8 cellular contexts compared by ENCODE assay signal in genomic region chr7:32490127-32490796, GRCh38. TPM values are rescaled to one million over a fixed set of nuclear protein-coding genes. Genes with fewer than 3 reads are reported as not detected.
DNase-seq lines count a peak whose midpoint lies in the region; ATAC-seq, FAIRE-seq and TF ChIP-seq lines count a peak whose summit lies in the region.

LSM5 (minus strand) TSS chr7:32490380; CDS start chr7:32490365, 15 bp downstream.

- H3K9me3 Mint-ChIP-seq in progenitor cell of endocrine pancreas (ENCODE audit: low read depth): no peaks in the 10 kb centered on the region

- peak within 1 kb of the TSS; percentile 72 to 87 (median 80) for H3K27ac ChIP-seq in adrenal gland
- H3K27ac ChIP-seq in left ventricle myocardium inferior (replicated peaks): peak within 1 kb of the TSS; percentile 95

- 0 to 1% (median 0%) methylated on average over 29 to 38 of the region's 38 CpGs for WGBS in adrenal gland, 4 donors

- no peaks in the 10 kb centered on the region for H3K27me3 ChIP-seq in adrenal gland
- no peaks in the 10 kb centered on the region for H3K27me3 ChIP-seq in left ventricle myocardium inferior (ENCODE audit: low read depth)

- TF ChIP-seq POLR2A in GM12892 (IDR thresholded peaks at IDR 0.05; ENCODE audit: low read depth, low read length) (peak; percentile 82), adrenal gland (IDR thresholded peaks at IDR 0.05) (peak in 1 of 2 donors; percentile 47)

- peak within 1 kb of the TSS; percentile 92 for H3K27ac Mint-ChIP-seq in progenitor cell of endocrine pancreas

- no peaks in the 10 kb centered on the region for H3K27me3 Mint-ChIP-seq in progenitor cell of endocrine pancreas

- peaks cover 9% of the 10 kb centered on the region for H3K36me3 Mint-ChIP-seq in progenitor cell of endocrine pancreas (ENCODE audit: insufficient read depth)

- peak within 1 kb of the TSS; percentile 83 for H3K4me3 Mint-ChIP-seq in progenitor cell of endocrine pancreas (ENCODE audit: low read depth)

- DNase-seq in GM12892 (ENCODE audit: insufficient read length): peak; percentile 38
- DNase-seq in NCI-H146 (lab: John Stamatoyannopoulos, UW): peak; percentile 94
- peak; percentile 74 to 94 (median 85) for DNase-seq in T-helper 1 cell
- DNase-seq in adrenal gland: peak; percentile 90 to 96 (median 94)
- DNase-seq in left ventricle myocardium inferior: peak; percentile 90
- peak; percentile 66 for DNase-seq in progenitor cell of endocrine pancreas (ENCODE audit: low spot score, unreplicated experiment)
- peak; percentile 93 for DNase-seq in ureter (ENCODE audit: low spot score)

- H3K36me3 ChIP-seq in adrenal gland (replicated peaks in 1 of 2) (no peaks in the 10 kb centered on the region), left ventricle myocardium inferior (peaks cover 30% of the 10 kb centered on the region)

- TF ChIP-seq CTCF in adrenal gland (IDR thresholded peaks at IDR 0.05) (no peak), left ventricle myocardium inferior (IDR thresholded peaks at IDR 0.05; ENCODE audit: borderline replicate concordance) (no peak), progenitor cell of endocrine pancreas (IDR thresholded peaks at IDR 0.05; ENCODE audit: unreplicated experiment) (no peak)

- peak; percentile 95 for FAIRE-seq in GM12892 (lab: Jason Lieb, UNC)

- H3K4me1 Mint-ChIP-seq in progenitor cell of endocrine pancreas (ENCODE audit: low read depth): peaks cover 13% of the 10 kb centered on the region

- intact Hi-C loops in adrenal gland (cut with DNase I): no loop called here
- intact Hi-C loops in left ventricle myocardium inferior (cut with micrococcal nuclease): loop anchor here (10.0 kb wide), 1 partner anchor 95 kb away; no protein-coding TSS in a partner anchor

- H3K4me3 ChIP-seq in adrenal gland (peak within 1 kb of the TSS; percentile 46 to 69 (median 54)), left ventricle myocardium inferior (peak within 1 kb of the TSS; percentile 82)

- peak; percentile 87 for ATAC-seq in HG02852 (IDR thresholded peaks at IDR 0.05; ENCODE audit: unreplicated experiment)

- no peaks in the 10 kb centered on the region for H3K9me3 ChIP-seq in adrenal gland (replicated peaks in 1 of 3)
- H3K9me3 ChIP-seq in left ventricle myocardium inferior (replicated peaks): no peaks in the 10 kb centered on the region

- H3K4me1 ChIP-seq in adrenal gland (replicated peaks in 1 of 2): peaks cover 0 to 25% of the 10 kb centered on the region in 2 donors
- peaks cover 28% of the 10 kb centered on the region for H3K4me1 ChIP-seq in left ventricle myocardium inferior

RNA-seq across cellular contexts. Expression of gene LSM5, which starts in this region (rescaled TPM):
- polyA plus RNA-seq in GM12892 (2012; ENCODE audit: missing spikeins): 102 TPM
- total RNA-seq in adrenal gland (10 to 100 TPM; 10.6 to 65.9 (median 41.0) TPM), left ventricle myocardium inferior (39.5 TPM), progenitor cell of endocrine pancreas (76.9 and 78.1 TPM in 2 replicates), ureter (48.4 TPM)
- polyA plus RNA-seq in adrenal gland: 10 to 100 TPM; 42.5 to 83.8 (median 66.6) TPM

Comparison
In these comparisons a context has a peak if more than half of its experiments do, and no peak if none do; other contexts are left out.
1. Peak in every context shown above with its lines: DNase-seq, ATAC-seq, H3K4me3 ChIP-seq and H3K27ac ChIP-seq.
2. DNase-seq: peak in every context shown above with its lines; median percentile 94 in NCI-H146; 94 in adrenal gland; 93 in ureter; 90 in left ventricle myocardium inferior; 85 in T-helper 1 cell; 66 in progenitor cell of endocrine pancreas; 38 in GM12892.